8 cellular contexts compared by ENCODE assay signal in the genomic region with DNA sequence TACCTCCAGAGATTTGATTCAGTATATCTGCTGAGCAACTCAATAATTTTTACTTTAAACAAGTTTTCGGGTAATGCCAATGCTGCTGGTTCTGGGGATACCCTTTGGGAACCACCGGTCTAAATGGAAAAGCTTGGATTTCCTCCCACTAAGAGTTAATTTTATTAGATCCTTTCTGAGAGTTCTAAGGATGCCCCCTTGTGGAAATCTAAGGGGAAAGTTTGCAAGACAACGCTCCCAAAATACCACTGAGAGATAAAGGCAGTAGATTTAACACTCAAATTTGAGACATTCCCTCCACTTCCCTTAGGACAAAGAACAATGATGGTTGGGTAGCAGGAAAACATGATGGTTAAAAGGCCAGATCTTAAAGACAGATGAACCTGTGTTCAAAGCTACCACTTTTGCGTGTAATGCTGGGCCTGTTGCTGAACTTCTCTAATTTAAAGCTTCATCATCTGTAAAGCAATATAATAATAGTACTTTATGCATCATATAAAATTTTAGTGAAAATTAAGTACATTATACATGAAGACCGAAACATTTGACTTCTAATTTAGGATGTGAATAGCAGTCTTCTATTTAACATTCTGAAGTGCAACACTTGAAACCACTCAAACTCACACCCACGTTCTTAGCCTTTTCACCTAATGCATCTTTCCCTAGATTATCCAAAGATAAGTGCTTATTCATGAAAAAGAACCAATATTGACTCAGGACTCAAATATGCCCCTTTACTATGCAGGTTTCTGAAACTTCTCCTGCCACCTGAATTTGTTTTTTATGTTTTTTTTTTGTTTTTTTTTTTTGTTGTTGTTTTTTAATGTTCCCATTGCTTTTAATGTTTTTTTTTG.
DNase-seq lines count a peak whose midpoint lies in the region; ATAC-seq and TF ChIP-seq lines count a peak whose summit lies in the region.

No MANE protein-coding gene starts in this region.

- H3K27me3 ChIP-seq in breast epithelium (no peaks in the 10 kb centered on the region), transverse colon (no peaks in the 10 kb centered on the region)
- H3K27me3 ChIP-seq in effector memory CD4-positive, alpha-beta T cell (replicated peaks; ENCODE audit: control insufficient read depth, insufficient read depth, low read length, poor library complexity, severe bottlenecking) = no peaks in the 10 kb centered on the region

- H3K9me3 ChIP-seq in breast epithelium (no peaks in the 10 kb centered on the region), OCI-LY7 (ENCODE audit: low read length) (peaks cover 4% of the 10 kb centered on the region; the same call in 1 of the 2 replicates), transverse colon (no peaks in the 10 kb centered on the region)
- no peaks in the 10 kb centered on the region for H3K9me3 ChIP-seq in effector memory CD4-positive, alpha-beta T cell (ENCODE audit: control insufficient read depth, low read length)

- in situ Hi-C loops in transverse colon (cut with MboI; ENCODE audit: low pct_ligation_motif_present in 1 of 4, low pct_unique_long_range_greater_than_20kb in 1 of 4, low sequenced_read_pairs in 3 of 4) = loop anchor here in 1 of 4 donors (25.0 kb wide), 1 partner anchor 849 kb away; no protein-coding TSS in a partner anchor

- no peak overlapping the region for H3K4me2 ChIP-seq in OCI-LY7 (ENCODE audit: low read length)

- CTCF ChIA-PET in MCF 10A (lab: Yijun Ruan, JAX) = interaction anchor here (0.5 to 1.8 kb wide), 5 partner anchors 840 to 1273 kb away, joined by 3 to 9 read pairs (median 4); no protein-coding TSS in a partner anchor
- CTCF ChIA-PET in OCI-LY7 (lab: Charles Lee; ENCODE audit: unreplicated experiment) = no interaction called here

- ATAC-seq in GM21528 (IDR thresholded peaks at IDR 0.05; ENCODE audit: low FRiP score, unreplicated experiment) = no peak

- H3K27ac ChIP-seq in breast epithelium (no peak overlapping the region), OCI-LY7 (ENCODE audit: low read depth, low read length, poor library complexity, severe bottlenecking) (no peak overlapping the region), transverse colon (no peak overlapping the region)
- H3K27ac ChIP-seq in effector memory CD4-positive, alpha-beta T cell (ENCODE audit: insufficient read depth, low read length, poor library complexity, severe bottlenecking) = no peak overlapping the region

- 62 to 65% methylated on average over 6 of the region's 6 CpGs for WGBS in transverse colon (ENCODE audit: low coverage in 1 of 2), 2 donors

- intact Hi-C loops in MCF 10A (cut with micrococcal nuclease) = loop anchor here (1.0 to 5.0 kb wide), 3 partner anchors 552 to 1464 kb away; no protein-coding TSS in a partner anchor
- intact Hi-C loops in breast epithelium (cut with DNase I; ENCODE audit: low total_unique reads) = no loop called here
- intact Hi-C loops in OCI-LY7 (cut with micrococcal nuclease; ENCODE audit: unreplicated experiment) = no loop called here
- intact Hi-C loops in transverse colon (cut with DNase I; ENCODE audit: low total_unique reads) = no loop called here

- H3K4me1 Mint-ChIP-seq in MCF 10A (ENCODE audit: insufficient read depth, unreplicated experiment) = no peaks in the 10 kb centered on the region

- POLR2A ChIA-PET in MCF 10A (lab: Yijun Ruan, JAX) = interaction anchor here (0.6 kb wide), 1 partner anchor 705 kb away, joined by 3 read pairs; no protein-coding TSS in a partner anchor
- POLR2A ChIA-PET in OCI-LY7 (lab: Charles Lee) = no interaction called here

- H3K9me3 Mint-ChIP-seq in MCF 10A (ENCODE audit: unreplicated experiment) = no peaks in the 10 kb centered on the region

- no peaks in the 10 kb centered on the region for H3K9me2 ChIP-seq in OCI-LY7 (ENCODE audit: insufficient read depth, low read length)

- BruUV-seq in MCF 10A (replicated peaks; lab: Mats Ljungman, UMichigan) (no TSS peak), OCI-LY7 (replicated peaks; lab: Mats Ljungman, UMichigan) (no TSS peak)

- H3K36me3 Mint-ChIP-seq in MCF 10A (ENCODE audit: insufficient read depth, unreplicated experiment) = no peaks in the 10 kb centered on the region

- DNase-seq in MCF 10A (ENCODE audit: unreplicated experiment) = peak; percentile 32
- DNase-seq in breast epithelium (ENCODE audit: low spot score in 2 of 2) = no peak
- DNase-seq in OCI-LY7 (ENCODE audit: low spot score) = no peak
- peak; percentile 38 for DNase-seq in fibroblast of mammary gland (ENCODE audit: low read depth)
- no peak for DNase-seq in transverse colon
- DNase-seq in effector memory CD4-positive, alpha-beta T cell = no peak
- DNase-seq in activated gamma-delta T cell treated with Interleukin-2 at 50 U/mL for 16 hours = no peak

- peak; percentile 40 for TF ChIP-seq CTCF in MCF 10A (IDR thresholded peaks at IDR 0.05; ENCODE audit: unreplicated experiment)
- no peak for TF ChIP-seq CTCF in breast epithelium (IDR thresholded peaks at IDR 0.05)
- peak; percentile 56; the same call in 1 of the 2 replicates for TF ChIP-seq CTCF in OCI-LY7 (conservative IDR thresholded peaks at IDR 0.05; ENCODE audit: low read length)
- TF ChIP-seq CTCF in fibroblast of mammary gland (conservative IDR thresholded peaks at IDR 0.05; ENCODE audit: control insufficient read depth, insufficient read depth, low read depth, low read length) = peak; percentile 47
- TF ChIP-seq CTCF in transverse colon (IDR thresholded peaks at IDR 0.05) = peak in 3 of 5 experiments; percentile 14 to 30 (median 28)

- H3K4me3 ChIP-seq in breast epithelium (no peak overlapping the region), OCI-LY7 (ENCODE audit: low read depth, low read length, poor library complexity, severe bottlenecking) (no peak overlapping the region), fibroblast of mammary gland (ENCODE audit: control insufficient read depth, low read depth, low read length) (no peak overlapping the region), transverse colon (no peak overlapping the region)
- H3K4me3 ChIP-seq in effector memory CD4-positive, alpha-beta T cell (ENCODE audit: insufficient read depth, low read depth, low read length, poor library complexity, severe bottlenecking) = no peak overlapping the region

- no peak for TF ChIP-seq EP300 in transverse colon (IDR thresholded peaks at IDR 0.05; ENCODE audit: low read depth)

- H3K79me2 ChIP-seq in OCI-LY7 (ENCODE audit: insufficient read depth, low read depth, low read length) = no peaks in the 10 kb centered on the region

- peaks cover 9% of the 10 kb centered on the region for H3K27me3 Mint-ChIP-seq in MCF 10A (ENCODE audit: insufficient read depth, unreplicated experiment)

- no peak overlapping the region for H3K27ac Mint-ChIP-seq in MCF 10A (ENCODE audit: low read depth, unreplicated experiment)

- TF ChIP-seq POLR2A in breast epithelium (IDR thresholded peaks at IDR 0.05) (no peak), transverse colon (IDR thresholded peaks at IDR 0.05) (no peak)

- H3K4me3 Mint-ChIP-seq in MCF 10A (ENCODE audit: unreplicated experiment) = no peak overlapping the region

- H4K20me1 ChIP-seq in OCI-LY7 (ENCODE audit: insufficient read depth, low read length) = no peaks in the 10 kb centered on the region

- H3K36me3 ChIP-seq in breast epithelium (no peaks in the 10 kb centered on the region), OCI-LY7 (ENCODE audit: insufficient read depth, low read length) (no peaks in the 10 kb centered on the region), transverse colon (no peaks in the 10 kb centered on the region)
- H3K36me3 ChIP-seq in effector memory CD4-positive, alpha-beta T cell (ENCODE audit: control insufficient read depth, insufficient read depth, low read length) = no peaks in the 10 kb centered on the region

- no peak overlapping the region for H2AFZ ChIP-seq in OCI-LY7 (ENCODE audit: low read length)

- no peaks in the 10 kb centered on the region for H3K4me1 ChIP-seq in breast epithelium
- no peaks in the 10 kb centered on the region for H3K4me1 ChIP-seq in OCI-LY7 (ENCODE audit: insufficient read depth, low read length, poor library complexity, severe bottlenecking)
- no peaks in the 10 kb centered on the region for H3K4me1 ChIP-seq in transverse colon
- H3K4me1 ChIP-seq in effector memory CD4-positive, alpha-beta T cell (ENCODE audit: control insufficient read depth, insufficient read depth, low read length, poor library complexity, severe bottlenecking) = no peaks in the 10 kb centered on the region

Comparison
In these comparisons a context has a peak if more than half of its experiments do, and no peak if none do; other contexts are left out.
1. DNase-seq: peak in MCF 10A (single experiment) and fibroblast of mammary gland (single experiment); none in breast epithelium (0 of 2), OCI-LY7 (single experiment), transverse colon (single experiment), effector memory CD4-positive, alpha-beta T cell (0 of 3) and activated gamma-delta T cell treated with Interleukin-2 at 50 U/mL for 16 hours (single experiment).
2. CTCF ChIP-seq: peak in MCF 10A (single experiment), OCI-LY7 (single experiment), fibroblast of mammary gland (single experiment) and transverse colon (3 of 5); none in breast epithelium (0 of 3).